1 cellular context compared by ENCODE assay signal in genomic region chr2:15732341-15733077, GRCh38.
TF ChIP-seq lines count a peak whose summit lies in the region.

No MANE protein-coding gene starts in this region.

TF ChIP-seq in HEK293, 187 proteins besides CTCF, POLR2A, EP300 and RAD21 (continued from another document):
- no peak for TF ChIP-seq ZNF513 (tag by site-specific recombination; IDR thresholded peaks at IDR 0.05)
- TF ChIP-seq ZNF692 (tag by site-specific recombination; IDR thresholded peaks at IDR 0.05), result peak; percentile 61; the same call in 1 of the 2 replicates
- no peak for TF ChIP-seq ZNF391 (tag by site-specific recombination; IDR thresholded peaks at IDR 0.05; ENCODE audit: borderline replicate concordance, low read depth)
- no peak for TF ChIP-seq ZNF350 (tag by site-specific recombination; IDR thresholded peaks at IDR 0.05)
- no peak for TF ChIP-seq ZNF426 (tag by site-specific recombination; IDR thresholded peaks at IDR 0.05)
TF ChIP-seq in HEK293: peak in this region for 7.
